In the genomic region with DNA sequence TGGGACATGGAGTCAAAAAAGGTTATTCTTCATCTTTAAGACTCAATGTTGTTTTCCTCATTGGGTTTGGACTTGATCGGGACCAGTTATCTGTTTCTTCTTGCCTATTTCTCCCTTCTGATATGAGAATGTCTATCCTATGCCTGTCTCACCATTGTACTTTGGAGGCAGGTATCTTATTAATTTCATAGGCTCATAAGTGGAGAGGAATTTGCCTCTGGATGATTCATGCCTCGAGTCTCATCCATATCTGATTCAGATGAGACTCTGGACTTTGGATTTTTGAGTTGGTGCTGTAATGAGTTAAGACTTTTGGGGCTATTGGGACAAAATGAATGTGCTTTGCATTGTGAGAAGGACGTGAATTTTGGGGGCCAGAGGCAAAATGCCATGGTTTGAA, we compare ENCODE assay signal across 18 cellular contexts.
"Had no signal": no experiment of that assay in that cellular context is flagged by ENCODE, and none has a peak within 500 bp of the region (broad histone marks: within the 10 kb centered on the region; RNA-seq: fewer than 3 reads in every experiment).

No MANE protein-coding gene starts in this region.

- FAIRE-seq: colon, pancreas, urothelium cell line had no signal

- H3K27me3 Mint-ChIP-seq: type B pancreatic cell had no signal

- H3K27ac ChIP-seq: foreskin keratinocyte, pancreas, suprapubic skin, thyroid gland had no signal

- H3K4me1 Mint-ChIP-seq: nephron had no signal

- H3K36me3 ChIP-seq: pancreas, suprapubic skin, thyroid gland had no signal

- H3K36me3 Mint-ChIP-seq: mesothelial cell of epicardium; stimulated activated effector memory CD8-positive, alpha-beta T cell treated with anti-CD3 and anti-CD28 coated beads, Interleukin-12 subunit alpha, Interleukin-12 subunit beta, amount 100 ng/mL, for 72 hours; type B pancreatic cell had no signal

- H3K27me3 ChIP-seq: foreskin keratinocyte, pancreas, suprapubic skin, thyroid gland had no signal

- DNase-seq: effector memory CD8-positive, alpha-beta T cell; occipital lobe; pancreas; right cardiac atrium; stimulated activated CD4-positive, alpha-beta T cell treated with anti-CD3 and anti-CD28 coated beads, Interleukin-4, amount 100 ng/mL, for 1 hour; stimulated activated CD8-positive, alpha-beta memory T cell treated with anti-CD3 and anti-CD28 coated beads, Interleukin-4, amount 100 ng/mL, for 48 hours; stimulated activated naive CD8-positive, alpha-beta T cell treated with anti-CD3 and anti-CD28 coated beads, Interleukin-15, Interleukin-2, amounts not matched to agents 100 U/mL and 50 U/mL, for 24 hours; thyroid gland had no signal

- H3K9me3 ChIP-seq: pancreas, suprapubic skin, thyroid gland had no signal

- H3K4me1 ChIP-seq: pancreas, suprapubic skin, thyroid gland had no signal

- H3K9me3 Mint-ChIP-seq: effector memory CD8-positive, alpha-beta T cell; mesothelial cell of epicardium; nephron; stimulated activated effector memory CD8-positive, alpha-beta T cell treated with anti-CD3 and anti-CD28 coated beads, Interleukin-12 subunit alpha, Interleukin-12 subunit beta, amount 100 ng/mL, for 72 hours had no signal

- H3K4me3 Mint-ChIP-seq: dendritic cell treated with granulocyte-macrophage colony-stimulating factor and Interleukin-4, amounts not matched to agents 40 ng/mL and 50 ng/mL, for 4 days; effector memory CD8-positive, alpha-beta T cell; mesothelial cell of epicardium; nephron; stimulated activated effector memory CD8-positive, alpha-beta T cell treated with anti-CD3 and anti-CD28 coated beads, Interleukin-12 subunit alpha, Interleukin-12 subunit beta, amount 100 ng/mL, for 72 hours; type B pancreatic cell had no signal

- H3K27ac Mint-ChIP-seq: dendritic cell treated with granulocyte-macrophage colony-stimulating factor and Interleukin-4, amounts not matched to agents 40 ng/mL and 50 ng/mL, for 4 days; effector memory CD8-positive, alpha-beta T cell; mesothelial cell of epicardium; nephron; progenitor cell of endocrine pancreas; stimulated activated effector memory CD8-positive, alpha-beta T cell treated with anti-CD3 and anti-CD28 coated beads, Interleukin-12 subunit alpha, Interleukin-12 subunit beta, amount 100 ng/mL, for 72 hours; type B pancreatic cell had no signal

- H3K4me3 ChIP-seq: pancreas, suprapubic skin, thyroid gland had no signal
